Comparison of ENCODE assay signal across 8 cellular contexts in the genomic region with DNA sequence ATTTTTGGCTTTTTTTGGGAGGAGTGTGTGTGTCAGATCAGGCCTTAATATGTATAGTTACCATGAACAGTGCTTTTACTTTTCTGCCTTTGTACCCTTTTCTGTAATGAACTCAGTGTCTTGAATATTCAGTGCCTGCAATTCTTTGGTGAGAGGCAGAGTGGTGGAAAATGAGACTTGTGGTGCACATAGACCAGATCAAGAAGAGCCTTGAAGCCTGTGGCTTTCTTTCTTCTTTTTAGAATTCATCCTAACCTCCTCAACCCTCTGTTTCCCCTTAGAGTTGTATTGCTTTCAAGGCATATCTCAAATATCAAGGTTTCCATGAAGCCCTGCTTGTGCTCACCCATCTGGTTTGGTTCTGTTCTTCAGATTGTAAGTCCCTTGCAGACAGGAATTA. TPM values are rescaled to one million over a fixed set of nuclear protein-coding genes. Genes with fewer than 3 reads are reported as not detected.
DNase-seq lines count a peak whose midpoint lies in the region; ATAC-seq and TF ChIP-seq lines count a peak whose summit lies in the region.

No MANE protein-coding gene starts in this region.

- peaks cover 48% of the 10 kb centered on the region for H3K4me1 ChIP-seq in CD8-positive, alpha-beta T cell (ENCODE audit: insufficient read depth, low read length)
- H3K4me1 ChIP-seq in Loucy (ENCODE audit: insufficient read depth, low read length, poor library complexity, severe bottlenecking): peaks cover 43% of the 10 kb centered on the region

- H2AFZ ChIP-seq in Loucy (ENCODE audit: low read length) (no peak overlapping the region), neural cell (ENCODE audit: low read depth, low read length) (no peak overlapping the region)

- no peaks in the 10 kb centered on the region for H3K27me3 ChIP-seq in CD8-positive, alpha-beta T cell (ENCODE audit: insufficient read depth, low read length)
- H3K27me3 ChIP-seq in Loucy (ENCODE audit: insufficient read depth, low read length, poor library complexity, severe bottlenecking) (peaks cover 13% of the 10 kb centered on the region), neural cell (ENCODE audit: insufficient read depth, low read depth, low read length) (no peaks in the 10 kb centered on the region)

- peak overlapping the region; percentile 21 for H3K27ac ChIP-seq in CD8-positive, alpha-beta T cell (ENCODE audit: low read depth, low read length)
- no peak overlapping the region for H3K27ac ChIP-seq in neural cell (ENCODE audit: low read length)

- H3K4me3 Mint-ChIP-seq in CD8-positive, alpha-beta T cell: peak overlapping the region; percentile 86
- H3K4me3 Mint-ChIP-seq in central memory CD8-positive, alpha-beta T cell: peak overlapping the region; percentile 96

- no peak for TF ChIP-seq RAD21 in neural cell (conservative IDR thresholded peaks at IDR 0.05)

- H3K9ac ChIP-seq in Loucy (ENCODE audit: low read depth, low read length, poor library complexity, severe bottlenecking) (peak overlapping the region; percentile 94), neural cell (ENCODE audit: low read length) (peak overlapping the region; percentile 98)

- H3K27me3 Mint-ChIP-seq in CD8-positive, alpha-beta T cell (ENCODE audit: low read depth): no peaks in the 10 kb centered on the region
- H3K27me3 Mint-ChIP-seq in central memory CD8-positive, alpha-beta T cell: no peaks in the 10 kb centered on the region

- CTCF ChIA-PET in CD8-positive, alpha-beta T cell (lab: Charles Lee): no interaction called here

- H4K20me1 ChIP-seq in Loucy (ENCODE audit: insufficient read depth, low read length, poor library complexity, severe bottlenecking): peaks cover 68% of the 10 kb centered on the region
- H4K20me1 ChIP-seq in neural cell (ENCODE audit: insufficient read depth): no peaks in the 10 kb centered on the region

- TF ChIP-seq CTCF in CD8-positive, alpha-beta T cell (IDR thresholded peaks at IDR 0.05): no peak
- TF ChIP-seq CTCF in Loucy (conservative IDR thresholded peaks at IDR 0.05; ENCODE audit: low read length) (no peak), neural cell (IDR thresholded peaks at IDR 0.05; ENCODE audit: poor library complexity, severe bottlenecking) (no peak)

- H3K79me2 ChIP-seq in Loucy (ENCODE audit: insufficient read depth, low read length) (peaks cover 79% of the 10 kb centered on the region), neural cell (replicated peaks; ENCODE audit: insufficient read depth, low read length) (peaks cover 55% of the 10 kb centered on the region)

- H3F3A ChIP-seq in Loucy (ENCODE audit: low read depth): no peaks in the 10 kb centered on the region
- H3F3A ChIP-seq in neural cell (ENCODE audit: insufficient read depth, low read length, poor library complexity, severe bottlenecking): no peaks in the 10 kb centered on the region

- peak overlapping the region; percentile 79 for H3K27ac Mint-ChIP-seq in CD8-positive, alpha-beta T cell
- peak overlapping the region; percentile 83 for H3K27ac Mint-ChIP-seq in central memory CD8-positive, alpha-beta T cell (ENCODE audit: low read depth)

- no peaks in the 10 kb centered on the region for H3K9me3 Mint-ChIP-seq in CD8-positive, alpha-beta T cell
- no peaks in the 10 kb centered on the region for H3K9me3 Mint-ChIP-seq in central memory CD8-positive, alpha-beta T cell

- intact Hi-C loops in CD8-positive, alpha-beta T cell (cut with DNase I, micrococcal nuclease): loop anchor here (10.0 kb wide), 4 partner anchors 359 to 1841 kb away; partner anchors contain the start of genes ABCD4 (in 1 of the 2), DCAF4 (in 1 of the 2), NEK9 (in 1 of the 2) and RBM25 (in 1 of the 2)

- H3K4me2 ChIP-seq in Loucy (ENCODE audit: low read depth, low read length, poor library complexity, severe bottlenecking): peak overlapping the region; percentile 98
- peak overlapping the region; percentile 66 for H3K4me2 ChIP-seq in neural cell (ENCODE audit: low read length)

- POLR2A ChIA-PET in CD8-positive, alpha-beta T cell (lab: Charles Lee): no interaction called here

- H3K9me3 ChIP-seq in CD8-positive, alpha-beta T cell (ENCODE audit: low read length): no peaks in the 10 kb centered on the region
- H3K9me3 ChIP-seq in Loucy (ENCODE audit: insufficient read depth, low read depth, low read length): no peaks in the 10 kb centered on the region
- H3K9me3 ChIP-seq in neural cell (ENCODE audit: low read length): no peaks in the 10 kb centered on the region

- H3K36me3 ChIP-seq in CD8-positive, alpha-beta T cell (ENCODE audit: insufficient read depth, low read length): no peaks in the 10 kb centered on the region
- H3K36me3 ChIP-seq in Loucy (ENCODE audit: insufficient read depth, low read length) (no peaks in the 10 kb centered on the region), neural cell (ENCODE audit: insufficient read depth, low read length) (no peaks in the 10 kb centered on the region)

- peaks cover 62% of the 10 kb centered on the region for H3K4me1 Mint-ChIP-seq in CD8-positive, alpha-beta T cell (ENCODE audit: low read depth)
- H3K4me1 Mint-ChIP-seq in central memory CD8-positive, alpha-beta T cell: peaks cover 55% of the 10 kb centered on the region

- peak in 1 of 7 experiments; percentile 7 for DNase-seq in CD8-positive, alpha-beta T cell
- DNase-seq in central memory CD8-positive, alpha-beta T cell (ENCODE audit: low spot score in 2 of 2): no peak
- no peak for DNase-seq in RKO (ENCODE audit: low spot score)
- DNase-seq in NCI-H510A (lab: John Stamatoyannopoulos, UW): no peak
- DNase-seq in epidermal melanocyte (ENCODE audit: insufficient read length, low spot score): no peak
- no peak for DNase-seq in GM19238 (ENCODE audit: insufficient read length, low spot score)

- peak overlapping the region; percentile 95 for H3K4me3 ChIP-seq in CD8-positive, alpha-beta T cell (ENCODE audit: low read depth, low read length)
- peak overlapping the region; percentile 81 for H3K4me3 ChIP-seq in Loucy (ENCODE audit: low read length, poor library complexity, severe bottlenecking)
- H3K4me3 ChIP-seq in neural cell (ENCODE audit: low read length): peak overlapping the region; percentile 94

- H3K9me2 ChIP-seq in Loucy (replicated peaks; ENCODE audit: low read depth, low read length) (no peaks in the 10 kb centered on the region), neural cell (ENCODE audit: insufficient read depth, low read length) (no peaks in the 10 kb centered on the region)

- H3K36me3 Mint-ChIP-seq in CD8-positive, alpha-beta T cell: peaks cover 21% of the 10 kb centered on the region
- peaks cover 26% of the 10 kb centered on the region for H3K36me3 Mint-ChIP-seq in central memory CD8-positive, alpha-beta T cell (ENCODE audit: insufficient read depth)

- ATAC-seq in CD8-positive, alpha-beta T cell: no peak
- no peak for ATAC-seq in central memory CD8-positive, alpha-beta T cell (replicated peaks; ENCODE audit: extremely low read depth, poor library complexity, severe bottlenecking)

- no peak for TF ChIP-seq EP300 in neural cell (conservative IDR thresholded peaks at IDR 0.05; ENCODE audit: poor library complexity, severe bottlenecking)

TF ChIP-seq in neural cell, 6 proteins besides CTCF, POLR2A, EP300 and RAD21:
- TF ChIP-seq EZH2 (IDR thresholded peaks at IDR 0.05; ENCODE audit: borderline replicate concordance, insufficient read depth, low read length, poor library complexity, severe bottlenecking) (no peak), TAF1 (IDR thresholded peaks at IDR 0.05; ENCODE audit: low read depth) (no peak), SMC3 (conservative IDR thresholded peaks at IDR 0.05; ENCODE audit: poor library complexity) (no peak), POLR2AphosphoS5 (IDR thresholded peaks at IDR 0.05) (no peak), MXI1 (conservative IDR thresholded peaks at IDR 0.05; ENCODE audit: poor library complexity, severe bottlenecking) (no peak), REST (IDR thresholded peaks at IDR 0.05; ENCODE audit: borderline replicate concordance) (no peak)

RNA-seq across cellular contexts. Expression of gene YLPM1, which starts 2.6 kb away (rescaled TPM):
- 10 to 100 TPM; 77.3 to 78.8 TPM for total RNA-seq in CD8-positive, alpha-beta T cell
- polyA plus RNA-seq in neural cell: 63.4 and 75.1 TPM in 2 replicates
- polyA minus RNA-seq in neural cell: 128 and 186 TPM in 2 replicates

RNA-seq across cellular contexts. Expression of gene FCF1, which starts 52.8 kb away (rescaled TPM):
- 10 to 100 TPM; 32.6 to 34.0 TPM for total RNA-seq in CD8-positive, alpha-beta T cell
- 31.5 and 39.8 TPM in 2 replicates for polyA plus RNA-seq in neural cell
- 68.7 and 75.0 TPM in 2 replicates for polyA minus RNA-seq in neural cell

RNA-seq across cellular contexts. Expression of gene AREL1, which starts 52.8 kb away (rescaled TPM):
- 10 to 100 TPM; 44.5 to 60.1 TPM for total RNA-seq in CD8-positive, alpha-beta T cell
- polyA plus RNA-seq in neural cell: 30.4 and 33.8 TPM in 2 replicates
- 73.2 and 76.2 TPM in 2 replicates for polyA minus RNA-seq in neural cell
